ENCODE assay signal across 8 cellular contexts in genomic region chr14:22561661-22562579, GRCh38. TPM values are rescaled to one million over a fixed set of nuclear protein-coding genes. Genes with fewer than 3 reads are reported as not detected.
DNase-seq lines count a peak whose midpoint lies in the region; ATAC-seq and TF ChIP-seq lines count a peak whose summit lies in the region.

No MANE protein-coding gene starts in this region.

- peaks cover 26% of the 10 kb centered on the region for H3K36me3 ChIP-seq in A673 (ENCODE audit: insufficient read depth, low read length, poor library complexity, severe bottlenecking)
- H3K36me3 ChIP-seq in right lobe of liver: peaks cover 0 to 22% (median 8%) of the 10 kb centered on the region in 4 donors

- no peak overlapping the region for H3K4me3 ChIP-seq in A673 (ENCODE audit: low read depth, low read length, poor library complexity, severe bottlenecking)
- no peak overlapping the region for H3K4me3 ChIP-seq in right lobe of liver

- H3K27ac ChIP-seq in A673 (ENCODE audit: low read depth, low read length, poor library complexity, severe bottlenecking) (peak overlapping the region; percentile 80), right lobe of liver (peak overlapping the region in 2 of 3 donors; percentile 20 to 30)

- no peaks in the 10 kb centered on the region for H3K27me3 ChIP-seq in A673 (replicated peaks; ENCODE audit: insufficient read depth, low read depth, low read length, poor library complexity)
- H3K27me3 ChIP-seq in right lobe of liver: no peaks in the 10 kb centered on the region

- 61% methylated on average over 10 of the region's 11 CpGs for WGBS in right lobe of liver (ENCODE audit: insufficient coverage, low coverage, low lambda C conversion rate, missing lambda C conversion rate)

- DNase-seq in A673 (ENCODE audit: low spot score) (peak; percentile 74), KG1 (lab: John Stamatoyannopoulos, UW) (peak; percentile 32), right lobe of liver (no peak), hippocampal formation (lab: John Stamatoyannopoulos, UW) (no peak), iPS-NIHi11 (ENCODE audit: low spot score) (no peak), G401 (ENCODE audit: low spot score) (no peak)
- DNase-seq in activated CD8-positive, alpha-beta memory T cell treated with anti-CD3 and anti-CD28 coated beads, Interleukin-2, amount 50 U/mL, for 1 hour (ENCODE audit: extremely low read depth): peak; percentile 78

- intact Hi-C loops in A673 (cut with micrococcal nuclease; ENCODE audit: unreplicated experiment): no loop called here
- intact Hi-C loops in right lobe of liver (cut with DNase I): no loop called here

- BruUV-seq in A673 (replicated peaks; lab: Mats Ljungman, UMichigan): no TSS peak

- no peaks in the 10 kb centered on the region for H3K9me3 ChIP-seq in A673 (ENCODE audit: low read depth, low read length, poor library complexity, severe bottlenecking)
- H3K9me3 ChIP-seq in right lobe of liver: peaks cover 0 to 3% (median 0%) of the 10 kb centered on the region in 4 donors

- POLR2A ChIA-PET in A673 (lab: Charles Lee; ENCODE audit: low non-redundant PET): interaction anchor here (0.6 to 0.8 kb wide), 2 partner anchors 20 to 302 kb away, joined by 3 to 6 read pairs; no protein-coding TSS in a partner anchor

- no peak for TF ChIP-seq POLR2A in right lobe of liver (IDR thresholded peaks at IDR 0.05)

- CTCF ChIA-PET in A673 (lab: Charles Lee): interaction anchor here (0.6 to 3.5 kb wide), 2 partner anchors 8 to 276 kb away, joined by 3 to 28 read pairs; no protein-coding TSS in a partner anchor

- no peak for TF ChIP-seq CTCF in A673 (conservative IDR thresholded peaks at IDR 0.05; ENCODE audit: low read depth, low read length)
- no peak for TF ChIP-seq CTCF in right lobe of liver (IDR thresholded peaks at IDR 0.05)

- ATAC-seq in right lobe of liver: peak in 2 of 4 donors; percentile 13 to 16
- ATAC-seq in HG03439 (IDR thresholded peaks at IDR 0.05; ENCODE audit: unreplicated experiment): no peak

- H3K4me1 ChIP-seq in A673 (ENCODE audit: insufficient read depth, low read length, poor library complexity, severe bottlenecking) (peaks cover 48% of the 10 kb centered on the region), right lobe of liver (peaks cover 0 to 23% (median 7%) of the 10 kb centered on the region in 4 donors)

- in situ Hi-C loops in G401 (cut with HindIII; ENCODE audit: low sequenced_read_pairs): no loop called here

RNA-seq across cellular contexts. Expression of gene DAD1, which starts 27.1 kb away (rescaled TPM):
- total RNA-seq in A673 (2021): 224 and 261 TPM in 2 replicates
- 100 to 1,000 TPM; 107 to 249 (median 133) TPM for total RNA-seq in right lobe of liver
- total RNA-seq in G401 (2014; rRNA removed; shearing (Covaris generic)): 381 and 389 TPM in 2 replicates

RNA-seq across cellular contexts. Expression of gene ABHD4, which starts 36.2 kb away (rescaled TPM):
- total RNA-seq in A673 (2021): 36.6 and 40.7 TPM in 2 replicates
- total RNA-seq in right lobe of liver: 10 to 100 TPM; 12.7 to 38.1 (median 18.5) TPM
- 8.1 and 8.9 TPM in 2 replicates for total RNA-seq in G401 (2014; rRNA removed; shearing (Covaris generic))

Comparison
In these comparisons a context has a peak if more than half of its experiments do, and no peak if none do; other contexts are left out.
1. DNase-seq: peak in A673 (single experiment), KG1 (single experiment) and activated CD8-positive, alpha-beta memory T cell treated with anti-CD3 and anti-CD28 coated beads, Interleukin-2, amount 50 U/mL, for 1 hour (single experiment); none in right lobe of liver (0 of 3), hippocampal formation (0 of 2), iPS-NIHi11 (single experiment) and G401 (single experiment).